ENCODE assay signal across 8 cellular contexts in the genomic region with DNA sequence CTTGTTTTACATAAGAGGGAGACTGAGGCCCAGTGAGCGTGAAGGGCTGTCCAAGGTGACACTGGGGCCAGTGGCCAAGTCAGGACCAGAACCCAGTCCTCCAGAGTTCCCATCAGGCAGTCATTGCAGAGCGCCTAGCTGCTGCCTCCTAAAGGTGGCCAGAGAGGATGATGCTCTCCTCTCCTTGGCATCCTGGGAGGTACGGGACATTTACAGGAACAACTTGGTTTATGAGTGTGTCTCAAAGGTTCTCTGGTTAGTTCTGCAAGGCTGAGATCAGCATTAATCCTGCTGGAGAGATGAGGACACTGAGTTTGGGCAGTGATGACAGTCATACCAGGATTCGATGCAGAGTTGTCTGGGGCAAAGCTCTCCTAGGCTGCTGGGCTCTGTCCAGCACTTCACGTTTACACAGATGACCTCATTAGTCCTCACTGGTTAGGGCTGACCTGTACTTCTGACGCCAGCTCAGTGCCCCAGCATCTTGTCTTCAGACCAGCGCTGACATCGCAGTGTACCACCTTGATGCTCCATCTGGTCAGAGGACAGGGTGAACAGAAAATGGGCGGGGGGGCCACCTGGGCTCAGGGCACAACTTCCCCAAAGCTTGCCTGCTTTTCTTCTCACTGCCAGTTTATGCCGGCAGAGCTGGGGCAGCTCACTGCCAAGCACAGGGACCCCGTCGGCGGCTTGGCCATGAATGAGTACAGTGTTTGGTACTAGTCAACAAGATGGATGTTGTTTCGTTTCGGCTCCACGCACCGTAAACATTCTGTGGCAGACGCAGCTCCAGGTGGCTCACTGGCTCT.
A peak's percentile ranks its signal among the peaks of the same experiment; 100 is the strongest.
DNase-seq lines count a peak whose midpoint lies in the region; ATAC-seq and TF ChIP-seq lines count a peak whose summit lies in the region.
"Had no signal": no experiment of that assay in that cellular context is flagged by ENCODE, and none has a peak within 500 bp of the region (broad histone marks: within the 10 kb centered on the region; RNA-seq: fewer than 3 reads in every experiment).

No MANE protein-coding gene starts in this region.

- DNase-seq in H7 (peak; percentile 32), RKO (ENCODE audit: low spot score) (peak; percentile 9), foreskin fibroblast (peak; percentile 26 to 56), sciatic nerve (ENCODE audit: low spot score) (peak; percentile 54), T-helper 2 cell (no peak), NCI-H2227 treated with DMSO at 0.1 percent for 48 hours (lab: John Stamatoyannopoulos, UW) (no peak)

- intact Hi-C loops in sciatic nerve (cut with DNase I): loop anchor here (10.0 kb wide), 1 partner anchor 125 kb away; no protein-coding TSS in a partner anchor

- H3K36me3 ChIP-seq in H7 (replicated peaks; ENCODE audit: control insufficient read depth, insufficient read depth, low read length): no peaks in the 10 kb centered on the region
- H3K36me3 ChIP-seq: upper lobe of left lung had no signal

- ATAC-seq in sciatic nerve: no peak
- ATAC-seq in GM21717 (IDR thresholded peaks at IDR 0.05; ENCODE audit: unreplicated experiment): no peak

- H3K4me3 ChIP-seq in H7 (ENCODE audit: insufficient read depth, low read depth, low read length): no peak overlapping the region
- H3K4me3 ChIP-seq in foreskin fibroblast (ENCODE audit: low read depth in 1 of 2, low read length in 2 of 2): no peak overlapping the region
- H3K4me3 ChIP-seq: upper lobe of left lung had no signal

- H3K27me3 ChIP-seq in H7 (ENCODE audit: control insufficient read depth, insufficient read depth, low read length): no peaks in the 10 kb centered on the region
- H3K27me3 ChIP-seq: upper lobe of left lung had no signal

- TF ChIP-seq CTCF in foreskin fibroblast (IDR thresholded peaks at IDR 0.05; ENCODE audit: low read depth, low read length): no peak

Comparison
In these comparisons a context has a peak if more than half of its experiments do, and no peak if none do; other contexts are left out.
1. DNase-seq: peak in H7 (single experiment), RKO (single experiment), foreskin fibroblast (2 of 2) and sciatic nerve (single experiment); none in T-helper 2 cell (0 of 5) and NCI-H2227 treated with DMSO at 0.1 percent for 48 hours (single experiment).